In genomic region chr5:1925111-1926070, GRCh38 we compare ENCODE assay signal across 23 cellular contexts. TPM values are rescaled to one million over a fixed set of nuclear protein-coding genes. Genes with fewer than 3 reads are reported as not detected.
DNase-seq lines count a peak whose midpoint lies in the region; ATAC-seq and TF ChIP-seq lines count a peak whose summit lies in the region.
"Had no signal": no experiment of that assay in that cellular context is flagged by ENCODE, and none has a peak within 500 bp of the region (broad histone marks: within the 10 kb centered on the region; RNA-seq: fewer than 3 reads in every experiment).

No MANE protein-coding gene starts in this region.

- H3K4me1 ChIP-seq in endodermal cell (ENCODE audit: control insufficient read depth, insufficient read depth, low read length): no peaks in the 10 kb centered on the region
- H3K4me1 ChIP-seq: BE2C had no signal

- POLR2A ChIA-PET in WTC11 (lab: Charles Lee): no interaction called here

- CTCF ChIA-PET in WTC11 (lab: Charles Lee): no interaction called here

- no peak overlapping the region for H3K4me3 ChIP-seq in coronary artery
- no peak overlapping the region for H3K4me3 ChIP-seq in endodermal cell (ENCODE audit: low read length)
- H3K4me3 ChIP-seq: GM12878 had no signal

- H3K36me3 ChIP-seq in endodermal cell (ENCODE audit: control insufficient read depth, insufficient read depth, low read length): no peaks in the 10 kb centered on the region
- H3K36me3 ChIP-seq: BE2C had no signal

- H3K9ac ChIP-seq in endodermal cell (ENCODE audit: extremely low read depth, low read length, poor library complexity, severe bottlenecking): no peak overlapping the region

- peaks cover 14% of the 10 kb centered on the region for H3K27me3 ChIP-seq in endodermal cell (ENCODE audit: control insufficient read depth, insufficient read depth, low read length, poor library complexity, severe bottlenecking)

- no peak overlapping the region for H3K27ac ChIP-seq in coronary artery
- no peak overlapping the region for H3K27ac ChIP-seq in endodermal cell (ENCODE audit: low read depth, low read length)
- H3K27ac ChIP-seq: HL-60 had no signal

- H3K36me3 Mint-ChIP-seq in endodermal cell (ENCODE audit: low read depth) (no peaks in the 10 kb centered on the region), WTC11 (no peaks in the 10 kb centered on the region)
- H3K36me3 Mint-ChIP-seq: CD4-positive, CD25-positive, alpha-beta regulatory T cell; CD8-positive, alpha-beta memory T cell had no signal

- H3K4me3 Mint-ChIP-seq in endodermal cell (no peak overlapping the region), WTC11 (no peak overlapping the region)
- H3K4me3 Mint-ChIP-seq: CD4-positive, CD25-positive, alpha-beta regulatory T cell; CD8-positive, alpha-beta memory T cell; HFFc6 had no signal

- peaks cover 12% of the 10 kb centered on the region for H3K27me3 Mint-ChIP-seq in endodermal cell (ENCODE audit: insufficient read depth)
- no peaks in the 10 kb centered on the region; the same call in 1 of the 2 replicates for H3K27me3 Mint-ChIP-seq in WTC11 (ENCODE audit: low read depth)
- H3K27me3 Mint-ChIP-seq: CD4-positive, CD25-positive, alpha-beta regulatory T cell had no signal

- H3K9me3 Mint-ChIP-seq in endodermal cell (no peaks in the 10 kb centered on the region), WTC11 (no peaks in the 10 kb centered on the region)
- H3K9me3 Mint-ChIP-seq: CD4-positive, CD25-positive, alpha-beta regulatory T cell had no signal

- 86% methylated on average over 22 to 25 of the region's 25 CpGs for WGBS in endodermal cell (ENCODE audit: insufficient coverage in 1 of 2, insufficient read length in 1 of 2), 2 experiments

- H3K4me1 Mint-ChIP-seq in endodermal cell (no peaks in the 10 kb centered on the region), WTC11 (no peaks in the 10 kb centered on the region; the same call in 1 of the 2 replicates)
- H3K4me1 Mint-ChIP-seq: CD4-positive, CD25-positive, alpha-beta regulatory T cell; CD8-positive, alpha-beta memory T cell had no signal

- H3K27ac Mint-ChIP-seq in endodermal cell (no peak overlapping the region), WTC11 (no peak overlapping the region)
- H3K27ac Mint-ChIP-seq: CD4-positive, CD25-positive, alpha-beta regulatory T cell; CD8-positive, alpha-beta memory T cell; HFFc6 had no signal

- TF ChIP-seq CTCF in coronary artery (IDR thresholded peaks at IDR 0.05) (no peak), endodermal cell (conservative IDR thresholded peaks at IDR 0.05) (no peak), WTC11 (IDR thresholded peaks at IDR 0.05) (no peak)

- H3K9me3 ChIP-seq in endodermal cell (ENCODE audit: control insufficient read depth, low read length): no peaks in the 10 kb centered on the region
- H3K9me3 ChIP-seq: BE2C had no signal

- ATAC-seq in WTC11: no peak
- ATAC-seq: GM12878 had no signal

- peak; percentile 56 for DNase-seq in coronary artery (ENCODE audit: low spot score)
- peak; percentile 32 for DNase-seq in endodermal cell
- peak; percentile 72 for DNase-seq in mesenteric fat pad (ENCODE audit: low spot score)
- DNase-seq in germinal center (ENCODE audit: low spot score): no peak
- no peak for DNase-seq in NCI-H345 (lab: John Stamatoyannopoulos, UW)
- DNase-seq in WTC11 (ENCODE audit: low spot score): no peak
- DNase-seq: ACHN; BE2C; C1 segment of cervical spinal cord; CD4-positive, CD25-positive, alpha-beta regulatory T cell; CD8-positive, alpha-beta memory T cell; COR-L47; DMS 273 treated with DMSO at 0.1 percent for 48 hours; DMS53; DND-41; EL; HCEC 1CT; HFFc6 had no signal

TF ChIP-seq in WTC11, 78 proteins besides CTCF, POLR2A, EP300 and RAD21:
- no peak for TF ChIP-seq SOX15 (CRISPR knock-in tag; IDR thresholded peaks at IDR 0.05)
- no peak for TF ChIP-seq JUN (CRISPR knock-in tag; IDR thresholded peaks at IDR 0.05)
- TF ChIP-seq ZSCAN18 (CRISPR knock-in tag; IDR thresholded peaks at IDR 0.05): no peak
- TF ChIP-seq RORB (CRISPR knock-in tag; IDR thresholded peaks at IDR 0.05): no peak
- no peak for TF ChIP-seq PREB (CRISPR knock-in tag; IDR thresholded peaks at IDR 0.05; ENCODE audit: borderline replicate concordance)
- no peak for TF ChIP-seq NR3C1 (CRISPR knock-in tag; conservative IDR thresholded peaks at IDR 0.05; ENCODE audit: low read depth)
- no peak for TF ChIP-seq ETV6 (CRISPR knock-in tag; IDR thresholded peaks at IDR 0.05)

RNA-seq across cellular contexts. Expression of gene IRX4, which starts 42.7 kb away (rescaled TPM):
- total RNA-seq in endodermal cell (under 1 TPM in 1 of 2 donors, not detected in 1; 0.22 TPM), mesenteric fat pad (not detected), WTC11 (2021) (7.0 to 9.0 TPM (median 7.6 TPM) in 3 replicates)
- polyA plus RNA-seq in endodermal cell (2013, experiment 1 of 2): 0.50 TPM
- polyA plus RNA-seq in endodermal cell (2013, experiment 2 of 2): 0.91 TPM
- total RNA-seq: CD4-positive, CD25-positive, alpha-beta regulatory T cell; CD8-positive, alpha-beta memory T cell; G401; GM12878; H4; HFFc6; HT1080 had no signal
- polyA plus RNA-seq: CD4-positive, CD25-positive, alpha-beta regulatory T cell; CD8-positive, alpha-beta memory T cell; GM12878 had no signal

Comparison
In these comparisons a context has a peak if more than half of its experiments do, and no peak if none do; other contexts are left out.
1. DNase-seq: peak in coronary artery (single experiment), endodermal cell (single experiment) and mesenteric fat pad (single experiment); none in germinal center (single experiment), NCI-H345 (single experiment) and WTC11 (single experiment).